Comparison of ENCODE assay signal across 19 cellular contexts in the genomic region with DNA sequence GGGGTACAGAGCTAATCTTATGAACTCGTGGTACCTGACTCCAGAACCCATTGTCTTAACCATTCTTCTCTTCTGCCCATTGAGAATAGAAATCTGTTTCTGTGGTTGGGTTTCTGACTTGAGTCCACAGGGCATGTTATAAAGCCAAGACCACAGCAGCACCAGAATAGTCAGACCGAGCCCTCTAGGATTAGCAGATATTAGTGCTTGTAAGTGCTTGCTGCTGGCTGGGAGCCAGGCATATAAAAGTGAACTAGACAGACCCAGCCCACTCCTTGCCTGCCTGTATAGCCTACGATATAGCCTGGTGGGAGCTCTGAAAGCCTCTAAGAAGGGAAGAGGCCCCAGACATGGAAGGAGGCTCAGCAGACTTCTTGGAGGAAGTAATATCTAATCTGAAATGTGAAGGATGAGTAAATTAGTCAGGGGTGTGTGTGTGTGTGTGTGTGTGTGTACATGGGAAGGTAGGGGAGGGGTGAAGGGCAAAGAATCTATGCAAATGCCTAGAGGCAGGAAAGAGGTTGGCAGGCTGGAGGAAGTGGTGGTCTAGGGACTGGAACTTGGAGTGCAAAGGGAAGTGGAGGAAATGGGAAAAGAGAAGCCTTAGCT.
DNase-seq lines count a peak whose midpoint lies in the region; TF ChIP-seq lines count a peak whose summit lies in the region.
"Had no signal": no experiment of that assay in that cellular context is flagged by ENCODE, and none has a peak within 500 bp of the region (broad histone marks: within the 10 kb centered on the region; RNA-seq: fewer than 3 reads in every experiment).

No MANE protein-coding gene starts in this region.

- no peak overlapping the region for H3K4me3 Mint-ChIP-seq in endothelial cell (ENCODE audit: unreplicated experiment)
- H3K4me3 Mint-ChIP-seq in activated T-helper 1 cell treated with anti-CD3 and anti-CD28 coated beads, Interleukin-12 subunit alpha, Interleukin-12 subunit beta, Interleukin-2, Interleukin-4 antibody, amounts not matched to agents 30 ng/mL and 10 ng/mL and 1 ng/mL, durations not matched to agents 14 hours and 24 hours and 36 hours = no peak overlapping the region
- H3K4me3 Mint-ChIP-seq: CD4-positive, alpha-beta memory T cell; HFFc6 had no signal

- no peaks in the 10 kb centered on the region for H3K79me2 ChIP-seq in osteoblast (ENCODE audit: insufficient read depth, low read length)

- peaks cover 14% of the 10 kb centered on the region for H3K9me3 Mint-ChIP-seq in endothelial cell (ENCODE audit: unreplicated experiment)
- no peaks in the 10 kb centered on the region for H3K9me3 Mint-ChIP-seq in activated T-helper 1 cell treated with anti-CD3 and anti-CD28 coated beads, Interleukin-12 subunit alpha, Interleukin-12 subunit beta, Interleukin-2, Interleukin-4 antibody, amounts not matched to agents 30 ng/mL and 10 ng/mL and 1 ng/mL, durations not matched to agents 14 hours and 24 hours and 36 hours

- BruUV-seq in A673 (replicated peaks; lab: Mats Ljungman, UMichigan) = no TSS peak

- H3K4me3 ChIP-seq in A673 (ENCODE audit: low read depth, low read length, poor library complexity, severe bottlenecking) (no peak overlapping the region), HEK293 (ENCODE audit: low read depth, low read length) (no peak overlapping the region), WERI-Rb-1 (ENCODE audit: low read depth, low read length) (no peak overlapping the region), osteoblast (ENCODE audit: insufficient read depth, low read length) (no peak overlapping the region)
- H3K4me3 ChIP-seq: A549, BLaER1 had no signal

- CTCF ChIA-PET in A673 (lab: Charles Lee) (no interaction called here), HEK293 (lab: Yijun Ruan, JAX) (no interaction called here)

- TF ChIP-seq CTCF in A673 (conservative IDR thresholded peaks at IDR 0.05; ENCODE audit: low read depth, low read length) (no peak), HEK293 (tag by site-specific recombination; IDR thresholded peaks at IDR 0.05) (no peak), WERI-Rb-1 (IDR thresholded peaks at IDR 0.05; ENCODE audit: low read depth, low read length) (no peak), endothelial cell (IDR thresholded peaks at IDR 0.05; ENCODE audit: unreplicated experiment) (no peak), osteoblast (IDR thresholded peaks at IDR 0.05; ENCODE audit: extremely low read depth, low read depth, low read length) (no peak)

- no peaks in the 10 kb centered on the region for H3K9me3 ChIP-seq in A673 (ENCODE audit: low read depth, low read length, poor library complexity, severe bottlenecking)
- H3K9me3 ChIP-seq in HEK293 (ENCODE audit: control insufficient read depth, insufficient read depth, low read depth, low read length) = no peaks in the 10 kb centered on the region
- peaks cover 13% of the 10 kb centered on the region for H3K9me3 ChIP-seq in WERI-Rb-1 (ENCODE audit: severe bottlenecking)
- no peaks in the 10 kb centered on the region for H3K9me3 ChIP-seq in osteoblast (ENCODE audit: low read depth, low read length)
- H3K9me3 ChIP-seq: A549 had no signal

- no peaks in the 10 kb centered on the region for H4K20me1 ChIP-seq in osteoblast (ENCODE audit: insufficient read depth, low read length)
- H4K20me1 ChIP-seq: BLaER1 had no signal

- no peaks in the 10 kb centered on the region for H3K4me1 ChIP-seq in A673 (ENCODE audit: insufficient read depth, low read length, poor library complexity, severe bottlenecking)
- H3K4me1 ChIP-seq in HEK293 (ENCODE audit: control insufficient read depth, insufficient read depth, low read length) = no peaks in the 10 kb centered on the region
- H3K4me1 ChIP-seq in osteoblast (ENCODE audit: insufficient read depth, low read length) = no peaks in the 10 kb centered on the region
- H3K4me1 ChIP-seq: A549, BLaER1 had no signal

- peaks cover 4% of the 10 kb centered on the region for H3K4me1 Mint-ChIP-seq in endothelial cell (ENCODE audit: unreplicated experiment)
- no peaks in the 10 kb centered on the region for H3K4me1 Mint-ChIP-seq in activated T-helper 1 cell treated with anti-CD3 and anti-CD28 coated beads, Interleukin-12 subunit alpha, Interleukin-12 subunit beta, Interleukin-2, Interleukin-4 antibody, amounts not matched to agents 30 ng/mL and 10 ng/mL and 1 ng/mL, durations not matched to agents 14 hours and 24 hours and 36 hours (ENCODE audit: low read depth)
- H3K4me1 Mint-ChIP-seq: CD4-positive, alpha-beta memory T cell had no signal

- H3K27me3 ChIP-seq in A673 (replicated peaks; ENCODE audit: insufficient read depth, low read depth, low read length, poor library complexity) (no peaks in the 10 kb centered on the region), WERI-Rb-1 (ENCODE audit: insufficient read depth, low read depth, severe bottlenecking) (no peaks in the 10 kb centered on the region), osteoblast (ENCODE audit: insufficient read depth, low read length) (no peaks in the 10 kb centered on the region)
- H3K27me3 ChIP-seq: BLaER1 had no signal

- peaks cover 10% of the 10 kb centered on the region for H3K36me3 Mint-ChIP-seq in endothelial cell (ENCODE audit: low read depth, unreplicated experiment)
- H3K36me3 Mint-ChIP-seq in activated T-helper 1 cell treated with anti-CD3 and anti-CD28 coated beads, Interleukin-12 subunit alpha, Interleukin-12 subunit beta, Interleukin-2, Interleukin-4 antibody, amounts not matched to agents 30 ng/mL and 10 ng/mL and 1 ng/mL, durations not matched to agents 14 hours and 24 hours and 36 hours (ENCODE audit: low read depth) = no peaks in the 10 kb centered on the region
- H3K36me3 Mint-ChIP-seq: CD4-positive, alpha-beta memory T cell had no signal

- intact Hi-C loops in A673 (cut with micrococcal nuclease; ENCODE audit: unreplicated experiment) = no loop called here
- intact Hi-C loops in activated T-helper 1 cell treated with anti-CD3 and anti-CD28 coated beads, Interleukin-12 subunit alpha, Interleukin-12 subunit beta, Interleukin-2, Interleukin-4 antibody, amounts not matched to agents 30 ng/mL and 10 ng/mL and 1 ng/mL, durations not matched to agents 14 hours and 24 hours and 36 hours (cut with micrococcal nuclease) = no loop called here

- peak; percentile 53 for DNase-seq in A673 (ENCODE audit: low spot score)
- peak; percentile 22 for DNase-seq in NCI-H2227 treated with DMSO at 0.1 percent for 48 hours (lab: John Stamatoyannopoulos, UW)
- peak; percentile 23 for DNase-seq in WERI-Rb-1
- no peak for DNase-seq in endothelial cell (ENCODE audit: low spot score)
- no peak for DNase-seq in osteoblast (ENCODE audit: insufficient read length, low spot score, missing footprints)
- DNase-seq in NCI-H128 (lab: John Stamatoyannopoulos, UW; ENCODE audit: unreplicated experiment) = no peak
- no peak for DNase-seq in activated T-helper 1 cell treated with anti-CD3 and anti-CD28 coated beads, Interleukin-12 subunit alpha, Interleukin-12 subunit beta, Interleukin-2, Interleukin-4 antibody, amounts not matched to agents 30 ng/mL and 10 ng/mL and 1 ng/mL, durations not matched to agents 14 hours and 24 hours and 36 hours (ENCODE audit: low spot score)
- DNase-seq: CD4-positive, alpha-beta memory T cell; HFFc6; KBM-7; NCI-H1417 treated with DMSO at 0.1 percent for 48 hours; NCI-H1930; NCI-H2171 treated with DMSO at 0.1 percent for 48 hours; NCI-H510A treated with DMSO at 0.1 percent for 48 hours; SHP77 treated with DMSO at 0.1 percent for 48 hours; T-helper 1 cell had no signal

- H3K27ac ChIP-seq in A673 (ENCODE audit: low read depth, low read length, poor library complexity, severe bottlenecking) (no peak overlapping the region), HEK293 (ENCODE audit: extremely low read depth, low read depth, low read length) (no peak overlapping the region), WERI-Rb-1 (no peak overlapping the region), osteoblast (ENCODE audit: low read depth, low read length) (no peak overlapping the region)
- H3K27ac ChIP-seq: A549, BLaER1 had no signal

- no peak overlapping the region for H3K4me2 ChIP-seq in osteoblast (ENCODE audit: insufficient read depth, low read length)
- H3K4me2 ChIP-seq: A549, BLaER1 had no signal

- POLR2A ChIA-PET in A673 (lab: Charles Lee; ENCODE audit: low non-redundant PET) = no interaction called here
- POLR2A ChIA-PET in HEK293 (lab: Yijun Ruan, JAX) = no interaction called here

- peaks cover 8% of the 10 kb centered on the region for H3K27me3 Mint-ChIP-seq in endothelial cell (ENCODE audit: unreplicated experiment)
- H3K27me3 Mint-ChIP-seq in activated T-helper 1 cell treated with anti-CD3 and anti-CD28 coated beads, Interleukin-12 subunit alpha, Interleukin-12 subunit beta, Interleukin-2, Interleukin-4 antibody, amounts not matched to agents 30 ng/mL and 10 ng/mL and 1 ng/mL, durations not matched to agents 14 hours and 24 hours and 36 hours (ENCODE audit: insufficient read depth) = no peaks in the 10 kb centered on the region

- no peak overlapping the region for H3K27ac Mint-ChIP-seq in endothelial cell (ENCODE audit: unreplicated experiment)
- H3K27ac Mint-ChIP-seq in activated T-helper 1 cell treated with anti-CD3 and anti-CD28 coated beads, Interleukin-12 subunit alpha, Interleukin-12 subunit beta, Interleukin-2, Interleukin-4 antibody, amounts not matched to agents 30 ng/mL and 10 ng/mL and 1 ng/mL, durations not matched to agents 14 hours and 24 hours and 36 hours = no peak overlapping the region
- H3K27ac Mint-ChIP-seq: CD4-positive, alpha-beta memory T cell; HFFc6 had no signal

- H3K36me3 ChIP-seq in A673 (ENCODE audit: insufficient read depth, low read length, poor library complexity, severe bottlenecking) = no peaks in the 10 kb centered on the region
- H3K36me3 ChIP-seq in HEK293 (ENCODE audit: control insufficient read depth in 2 of 2, insufficient read depth in 1 of 2, low read length in 2 of 2) = no peaks in the 10 kb centered on the region
- no peaks in the 10 kb centered on the region for H3K36me3 ChIP-seq in WERI-Rb-1
- H3K36me3 ChIP-seq in osteoblast (ENCODE audit: insufficient read depth, low read length) = no peaks in the 10 kb centered on the region
- H3K36me3 ChIP-seq: BLaER1 had no signal

- no peak overlapping the region for H2AFZ ChIP-seq in osteoblast (ENCODE audit: low read length)

Comparison
In these comparisons a context has a peak if more than half of its experiments do, and no peak if none do; other contexts are left out.
1. DNase-seq: peak in A673 (single experiment), NCI-H2227 treated with DMSO at 0.1 percent for 48 hours (single experiment) and WERI-Rb-1 (single experiment); none in endothelial cell (single experiment), osteoblast (single experiment), NCI-H128 (single experiment) and activated T-helper 1 cell treated with anti-CD3 and anti-CD28 coated beads, Interleukin-12 subunit alpha, Interleukin-12 subunit beta, Interleukin-2, Interleukin-4 antibody, amounts not matched to agents 30 ng/mL and 10 ng/mL and 1 ng/mL, durations not matched to agents 14 hours and 24 hours and 36 hours (single experiment).